Comparison of ENCODE assay signal across 11 cellular contexts in genomic region chr17:50145532-50146229, GRCh38. TPM values are rescaled to one million over a fixed set of nuclear protein-coding genes. Genes with fewer than 3 reads are reported as not detected.
DNase-seq lines count a peak whose midpoint lies in the region; ATAC-seq and TF ChIP-seq lines count a peak whose summit lies in the region.
"Had no signal": no experiment of that assay in that cellular context is flagged by ENCODE, and none has a peak within 500 bp of the region (broad histone marks: within the 10 kb centered on the region; RNA-seq: fewer than 3 reads in every experiment).

No MANE protein-coding gene starts in this region.

- H3K4me1 ChIP-seq in adipocyte (ENCODE audit: control insufficient read depth, insufficient read depth, low read length): peaks cover 41% of the 10 kb centered on the region
- peaks cover 45 to 48% of the 10 kb centered on the region in 2 donors for H3K4me1 ChIP-seq in naive thymus-derived CD4-positive, alpha-beta T cell (ENCODE audit: control insufficient read depth in 2 of 2, insufficient read depth in 2 of 2, low read length in 2 of 2)
- H3K4me1 ChIP-seq: HAP-1 had no signal

- H3K9me3 Mint-ChIP-seq in stimulated activated naive CD8-positive, alpha-beta T cell treated with anti-CD3 and anti-CD28 coated beads, Interleukin-15, Interleukin-2, amounts not matched to agents 100 ng/mL and 50 ng/mL, for 24 hours: no peaks in the 10 kb centered on the region
- H3K9me3 Mint-ChIP-seq in naive thymus-derived CD4-positive, alpha-beta T cell: no peaks in the 10 kb centered on the region

- DNase-seq in stimulated activated naive CD8-positive, alpha-beta T cell treated with anti-CD3 and anti-CD28 coated beads, Interleukin-15, Interleukin-2, amounts not matched to agents 100 U/mL and 50 U/mL, for 24 hours: no peak
- DNase-seq in adipocyte (ENCODE audit: low read depth): no peak
- no peak for DNase-seq in naive thymus-derived CD4-positive, alpha-beta T cell
- no peak for DNase-seq in erythroblast (lab: John Stamatoyannopoulos, UW)
- DNase-seq in NCI-H226: no peak
- no peak for DNase-seq in cerebellar cortex (ENCODE audit: low spot score)
- DNase-seq in NCI-H1105 (lab: John Stamatoyannopoulos, UW): no peak
- DNase-seq: NCI-H1105 treated with DMSO at 0.1 percent for 48 hours had no signal

- H3K4me1 Mint-ChIP-seq in stimulated activated naive CD8-positive, alpha-beta T cell treated with anti-CD3 and anti-CD28 coated beads, Interleukin-15, Interleukin-2, amounts not matched to agents 100 ng/mL and 50 ng/mL, for 24 hours (ENCODE audit: low read depth): peaks cover 70% of the 10 kb centered on the region
- H3K4me1 Mint-ChIP-seq in naive thymus-derived CD4-positive, alpha-beta T cell: peaks cover 57 to 79% (median 72%) of the 10 kb centered on the region in 7 donors

- H3K27me3 ChIP-seq in adipocyte (replicated peaks; ENCODE audit: control insufficient read depth, insufficient read depth, low read length): no peaks in the 10 kb centered on the region
- H3K27me3 ChIP-seq in naive thymus-derived CD4-positive, alpha-beta T cell (ENCODE audit: control insufficient read depth in 2 of 2, insufficient read depth in 2 of 2, low read length in 2 of 2): no peaks in the 10 kb centered on the region
- H3K27me3 ChIP-seq: ovary had no signal

- no peak for TF ChIP-seq POLR2A in erythroblast (IDR thresholded peaks at IDR 0.05; ENCODE audit: low read length)

- POLR2A ChIA-PET in naive thymus-derived CD4-positive, alpha-beta T cell (lab: Charles Lee): interaction anchor here (0.6 to 1.7 kb wide), 3 partner anchors 11 to 720 kb away, joined by 3 to 9 read pairs (median 3); no protein-coding TSS in a partner anchor

- H3K27ac Mint-ChIP-seq in stimulated activated naive CD8-positive, alpha-beta T cell treated with anti-CD3 and anti-CD28 coated beads, Interleukin-15, Interleukin-2, amounts not matched to agents 100 ng/mL and 50 ng/mL, for 24 hours: peak overlapping the region; percentile 59
- peak overlapping the region; percentile 26 to 89 (median 83) for H3K27ac Mint-ChIP-seq in naive thymus-derived CD4-positive, alpha-beta T cell

- peaks cover 49% of the 10 kb centered on the region for H3K36me3 Mint-ChIP-seq in stimulated activated naive CD8-positive, alpha-beta T cell treated with anti-CD3 and anti-CD28 coated beads, Interleukin-15, Interleukin-2, amounts not matched to agents 100 ng/mL and 50 ng/mL, for 24 hours (ENCODE audit: low read depth)
- peaks cover 5 to 60% (median 17%) of the 10 kb centered on the region in 5 donors for H3K36me3 Mint-ChIP-seq in naive thymus-derived CD4-positive, alpha-beta T cell

- no peaks in the 10 kb centered on the region for H3K27me3 Mint-ChIP-seq in stimulated activated naive CD8-positive, alpha-beta T cell treated with anti-CD3 and anti-CD28 coated beads, Interleukin-15, Interleukin-2, amounts not matched to agents 100 ng/mL and 50 ng/mL, for 24 hours
- no peaks in the 10 kb centered on the region for H3K27me3 Mint-ChIP-seq in naive thymus-derived CD4-positive, alpha-beta T cell

- peaks cover 43% of the 10 kb centered on the region for H3K36me3 ChIP-seq in adipocyte (ENCODE audit: control insufficient read depth, insufficient read depth, low read length, severe bottlenecking)
- H3K36me3 ChIP-seq in naive thymus-derived CD4-positive, alpha-beta T cell (ENCODE audit: control insufficient read depth in 2 of 3, insufficient read depth in 3 of 3, low read length in 3 of 3): peaks cover 0 to 54% (median 6%) of the 10 kb centered on the region in 3 experiments
- H3K36me3 ChIP-seq: ovary had no signal

- CTCF ChIA-PET in naive thymus-derived CD4-positive, alpha-beta T cell (lab: Charles Lee): interaction anchor here (0.7 to 4.9 kb wide), 3 partner anchors 16 to 51 kb away, joined by 3 to 24 read pairs (median 4); no protein-coding TSS in a partner anchor

- H3K4me3 Mint-ChIP-seq in stimulated activated naive CD8-positive, alpha-beta T cell treated with anti-CD3 and anti-CD28 coated beads, Interleukin-15, Interleukin-2, amounts not matched to agents 100 ng/mL and 50 ng/mL, for 24 hours: peak overlapping the region; percentile 94
- peak overlapping the region in 9 of 10 donors; percentile 2 to 98 (median 81) for H3K4me3 Mint-ChIP-seq in naive thymus-derived CD4-positive, alpha-beta T cell

- H3K9me3 ChIP-seq in adipocyte (ENCODE audit: control insufficient read depth, low read length): no peaks in the 10 kb centered on the region
- H3K9me3 ChIP-seq in naive thymus-derived CD4-positive, alpha-beta T cell (ENCODE audit: control insufficient read depth in 2 of 3, low read length in 3 of 3): no peaks in the 10 kb centered on the region
- H3K9me3 ChIP-seq: HAP-1, ovary had no signal

- no peak for ATAC-seq in stimulated activated naive CD8-positive, alpha-beta T cell treated with anti-CD3 and anti-CD28 coated beads, Interleukin-15, Interleukin-2, amounts not matched to agents 100 U/mL and 50 U/mL, for 24 hours
- no peak for ATAC-seq in naive thymus-derived CD4-positive, alpha-beta T cell

- no peak overlapping the region for H3K4me3 ChIP-seq in adipocyte (ENCODE audit: low read length)
- H3K4me3 ChIP-seq in naive thymus-derived CD4-positive, alpha-beta T cell (ENCODE audit: low read length): peak overlapping the region; percentile 17
- H3K4me3 ChIP-seq: HAP-1, ovary had no signal

- peak overlapping the region; percentile 7 for H3K9ac ChIP-seq in adipocyte (ENCODE audit: low read length)

- intact Hi-C loops in naive thymus-derived CD4-positive, alpha-beta T cell (cut with micrococcal nuclease): loop anchor here in 1 of 2 donors (10.0 kb wide), 1 partner anchor 559 kb away; the partner anchor contains the start of gene ANKRD40

- peak overlapping the region; percentile 50 for H3K27ac ChIP-seq in naive thymus-derived CD4-positive, alpha-beta T cell (ENCODE audit: low read depth, low read length)

RNA-seq across cellular contexts. Expression of gene PPP1R9B, which starts 4.8 kb away (rescaled TPM):
- total RNA-seq in naive thymus-derived CD4-positive, alpha-beta T cell: 100 to 1,000 TPM in 2 of 5 experiments, 10 to 100 TPM in 3; 63.1 to 142 (median 69.1) TPM
- under 1 TPM; 0.63 to 0.72 TPM for polyA plus RNA-seq in naive thymus-derived CD4-positive, alpha-beta T cell

RNA-seq across cellular contexts. Expression of gene SAMD14, which starts 15.7 kb away (rescaled TPM):
- total RNA-seq in naive thymus-derived CD4-positive, alpha-beta T cell: under 1 TPM in 2 of 5 experiments, not detected in 3; 0.70 to 0.78 TPM
- not detected for polyA plus RNA-seq in naive thymus-derived CD4-positive, alpha-beta T cell

RNA-seq across cellular contexts. Expression of gene SGCA, which starts 20.1 kb away (rescaled TPM):
- total RNA-seq in naive thymus-derived CD4-positive, alpha-beta T cell: under 1 TPM in 1 of 5 experiments, not detected in 4; 0.69 TPM
- polyA plus RNA-seq in naive thymus-derived CD4-positive, alpha-beta T cell: not detected

RNA-seq across cellular contexts. Expression of gene PDK2, which starts 50.5 kb away (rescaled TPM):
- total RNA-seq in naive thymus-derived CD4-positive, alpha-beta T cell: 10 to 100 TPM; 16.7 to 48.3 (median 22.5) TPM
- polyA plus RNA-seq in naive thymus-derived CD4-positive, alpha-beta T cell: 10 to 100 TPM; 37.2 to 50.4 TPM

RNA-seq across cellular contexts. Expression of gene COL1A1, which starts 55.8 kb away (rescaled TPM):
- 10 to 100 TPM in 1 of 5 experiments, 1 to 10 TPM in 3, under 1 TPM in 1; 0.36 to 12.6 (median 1.2) TPM for total RNA-seq in naive thymus-derived CD4-positive, alpha-beta T cell
- polyA plus RNA-seq in naive thymus-derived CD4-positive, alpha-beta T cell: not detected
